ENCODE assay signal across 12 cellular contexts in genomic region chr11:120215634-120216033, GRCh38. TPM values are rescaled to one million over a fixed set of nuclear protein-coding genes. Genes with fewer than 3 reads are reported as not detected.
DNase-seq lines count a peak whose midpoint lies in the region; ATAC-seq and TF ChIP-seq lines count a peak whose summit lies in the region.
"Had no signal": no experiment of that assay in that cellular context is flagged by ENCODE, and none has a peak within 500 bp of the region (broad histone marks: within the 10 kb centered on the region; RNA-seq: fewer than 3 reads in every experiment).

No MANE protein-coding gene starts in this region.

- peak overlapping the region; percentile 43 for H3K27ac Mint-ChIP-seq in MCF 10A (ENCODE audit: low read depth, unreplicated experiment)
- peak overlapping the region in 1 of 3 experiments; percentile 66 for H3K27ac Mint-ChIP-seq in nephron

- POLR2A ChIA-PET in MCF 10A (lab: Yijun Ruan, JAX), result interaction anchor here (0.6 kb wide), 1 partner anchor 469 kb away, joined by 3 read pairs; no protein-coding TSS in a partner anchor

- H2AFZ ChIP-seq in mammary epithelial cell (ENCODE audit: low read depth, low read length), result no peak overlapping the region

- H3K27me3 Mint-ChIP-seq in MCF 10A (ENCODE audit: insufficient read depth, unreplicated experiment), result no peaks in the 10 kb centered on the region
- H3K27me3 Mint-ChIP-seq in nephron (ENCODE audit: low read depth), result peaks cover 9% of the 10 kb centered on the region

- H3K27ac ChIP-seq in mammary epithelial cell (ENCODE audit: insufficient read depth, low read depth, low read length) (no peak overlapping the region), uterus (peak overlapping the region; percentile 70 to 71)
- H3K27ac ChIP-seq: A549, cardiac muscle cell had no signal

- CTCF ChIA-PET in MCF 10A (lab: Yijun Ruan, JAX) (interaction anchor here (0.6 to 2.6 kb wide), 8 partner anchors 14 to 198 kb away, joined by 3 to 8 read pairs (median 4); no protein-coding TSS in a partner anchor), mammary epithelial cell (lab: Charles Lee; ENCODE audit: low non-redundant PET) (no interaction called here)

- peaks cover 17% of the 10 kb centered on the region for H3K4me1 Mint-ChIP-seq in MCF 10A (ENCODE audit: insufficient read depth, unreplicated experiment)
- peaks cover 38% of the 10 kb centered on the region for H3K4me1 Mint-ChIP-seq in nephron

- TF ChIP-seq POLR2A in uterus (IDR thresholded peaks at IDR 0.05), result no peak

- H3K36me3 ChIP-seq in mammary epithelial cell (ENCODE audit: insufficient read depth, low read length) (peaks cover 3% of the 10 kb centered on the region), uterus (no peaks in the 10 kb centered on the region)
- H3K36me3 ChIP-seq: cardiac muscle cell had no signal

- dilution Hi-C loops in mammary epithelial cell (cut with HindIII; ENCODE audit: low sequenced_read_pairs), result loop anchor here (5.0 kb wide), 1 partner anchor 42 kb away; no protein-coding TSS in a partner anchor

- H3K4me1 ChIP-seq in mammary epithelial cell (ENCODE audit: insufficient read depth, low read length) (no peaks in the 10 kb centered on the region), uterus (peaks cover 0 to 9% of the 10 kb centered on the region in 2 donors)

- TF ChIP-seq CTCF in MCF 10A (IDR thresholded peaks at IDR 0.05; ENCODE audit: unreplicated experiment), result no peak
- TF ChIP-seq CTCF in mammary epithelial cell (conservative IDR thresholded peaks at IDR 0.05 in 1 of 2, IDR thresholded peaks at IDR 0.05 in 1 of 2; ENCODE audit: extremely low read depth in 1 of 2, insufficient read depth in 1 of 2, low read depth in 1 of 2, low read length in 2 of 2), result no peak
- no peak for TF ChIP-seq CTCF in nephron (IDR thresholded peaks at IDR 0.05; ENCODE audit: unreplicated experiment in 3 of 3)
- TF ChIP-seq CTCF in uterus (IDR thresholded peaks at IDR 0.05), result no peak

- WGBS in mammary epithelial cell (ENCODE audit: low coverage, missing lambda C conversion rate), result 50% methylated on average over 1 of the region's 5 CpGs

- ATAC-seq in HG02973 (IDR thresholded peaks at IDR 0.05; ENCODE audit: unreplicated experiment), result no peak
- ATAC-seq: A549 had no signal

- H4K20me1 ChIP-seq in mammary epithelial cell (ENCODE audit: insufficient read depth, low read length), result no peaks in the 10 kb centered on the region

- H3K4me3 ChIP-seq in mammary epithelial cell (replicated peaks in 1 of 3; ENCODE audit: insufficient read depth in 1 of 3, low read depth in 2 of 3, low read length in 3 of 3) (no peak overlapping the region), uterus (no peak overlapping the region)
- H3K4me3 ChIP-seq: A549, cardiac muscle cell had no signal

- intact Hi-C loops in MCF 10A (cut with micrococcal nuclease) (no loop called here), mammary epithelial cell (cut with micrococcal nuclease) (loop anchor here (10.0 kb wide), 1 partner anchor 81 kb away; the partner anchor contains the start of gene TRIM29), uterus (cut with DNase I; ENCODE audit: low total_unique reads) (no loop called here)

- no TSS peak for BruUV-seq in MCF 10A (replicated peaks; lab: Mats Ljungman, UMichigan)
- BruUV-seq in mammary epithelial cell (replicated peaks; lab: Mats Ljungman, UMichigan), result no TSS peak

- DNase-seq in MCF 10A (ENCODE audit: unreplicated experiment) (peak; percentile 44), mammary epithelial cell (no peak), fibroblast of peridontal ligament (ENCODE audit: extremely low read depth) (peak; percentile 53), uterus (peak; percentile 59 to 62), NCI-H2196 (lab: John Stamatoyannopoulos, UW; ENCODE audit: unreplicated experiment) (no peak)
- DNase-seq in activated effector memory CD4-positive, alpha-beta T cell treated with Interleukin-2 at 50 U/mL for 16 hours, result no peak
- DNase-seq: glutamatergic neuron, NCI-H2081 treated with DMSO at 0.1 percent for 48 hours had no signal

- no peak overlapping the region for H3K9ac ChIP-seq in mammary epithelial cell (ENCODE audit: insufficient read depth, low read length)

- H3K79me2 ChIP-seq in mammary epithelial cell (ENCODE audit: insufficient read depth, low read length), result peaks cover 10% of the 10 kb centered on the region

- in situ Hi-C loops in mammary epithelial cell (cut with MboI; ENCODE audit: low sequenced_read_pairs in 2 of 2), result no loop called here

- H3K9me3 ChIP-seq in mammary epithelial cell (replicated peaks; ENCODE audit: insufficient read depth, low read length) (no peaks in the 10 kb centered on the region), uterus (no peaks in the 10 kb centered on the region)
- H3K9me3 ChIP-seq: A549 had no signal

- H3K36me3 Mint-ChIP-seq in MCF 10A (ENCODE audit: insufficient read depth, unreplicated experiment) (peaks cover 5% of the 10 kb centered on the region), nephron (ENCODE audit: low read depth) (peaks cover 24% of the 10 kb centered on the region)

- no peaks in the 10 kb centered on the region for H3K9me3 Mint-ChIP-seq in MCF 10A (ENCODE audit: unreplicated experiment)
- H3K9me3 Mint-ChIP-seq in nephron, result no peaks in the 10 kb centered on the region

- no peak overlapping the region for H3K4me2 ChIP-seq in mammary epithelial cell (ENCODE audit: insufficient read depth, low read depth, low read length)
- H3K4me2 ChIP-seq: A549 had no signal

- no peaks in the 10 kb centered on the region for H3K27me3 ChIP-seq in mammary epithelial cell (ENCODE audit: insufficient read depth, low read length)
- H3K27me3 ChIP-seq in uterus, result no peaks in the 10 kb centered on the region

- no peak overlapping the region for H3K4me3 Mint-ChIP-seq in MCF 10A (ENCODE audit: unreplicated experiment)
- H3K4me3 Mint-ChIP-seq in nephron, result peak overlapping the region; percentile 15 to 37 (median 21)

RNA-seq across cellular contexts. Expression of gene OAF, which starts 4.8 kb away (rescaled TPM):
- total RNA-seq in MCF 10A (2022) (21.6 and 34.8 TPM in 2 replicates), mammary epithelial cell (10 to 100 TPM in 1 of 2 donors, 1 to 10 TPM in 1; 4.7 to 20.3 TPM), uterus (10 to 100 TPM; 29.2 to 90.1 (median 44.6) TPM)
- 16.5 TPM for polyA plus RNA-seq in mammary epithelial cell
- polyA minus RNA-seq in mammary epithelial cell, result 9.3 TPM

RNA-seq across cellular contexts. Expression of gene POU2F3, which starts 24.3 kb away (rescaled TPM):
- not detected in 2 replicates for total RNA-seq in MCF 10A (2022)
- total RNA-seq in mammary epithelial cell, result under 1 TPM; 0.17 to 0.38 TPM
- polyA plus RNA-seq in mammary epithelial cell, result 0.17 TPM
- not detected for polyA minus RNA-seq in mammary epithelial cell
- total RNA-seq in uterus, result under 1 TPM in 1 of 4 donors, not detected in 3; 0.85 TPM
- polyA plus RNA-seq: A549 had no signal

Comparison
In these comparisons a context has a peak if more than half of its experiments do, and no peak if none do; other contexts are left out.
1. DNase-seq: peak in MCF 10A (single experiment), fibroblast of peridontal ligament (single experiment) and uterus (2 of 2); none in mammary epithelial cell (single experiment), activated effector memory CD4-positive, alpha-beta T cell treated with Interleukin-2 at 50 U/mL for 16 hours (single experiment) and NCI-H2196 (single experiment).